3 cellular contexts compared by ENCODE assay signal in the genomic region with DNA sequence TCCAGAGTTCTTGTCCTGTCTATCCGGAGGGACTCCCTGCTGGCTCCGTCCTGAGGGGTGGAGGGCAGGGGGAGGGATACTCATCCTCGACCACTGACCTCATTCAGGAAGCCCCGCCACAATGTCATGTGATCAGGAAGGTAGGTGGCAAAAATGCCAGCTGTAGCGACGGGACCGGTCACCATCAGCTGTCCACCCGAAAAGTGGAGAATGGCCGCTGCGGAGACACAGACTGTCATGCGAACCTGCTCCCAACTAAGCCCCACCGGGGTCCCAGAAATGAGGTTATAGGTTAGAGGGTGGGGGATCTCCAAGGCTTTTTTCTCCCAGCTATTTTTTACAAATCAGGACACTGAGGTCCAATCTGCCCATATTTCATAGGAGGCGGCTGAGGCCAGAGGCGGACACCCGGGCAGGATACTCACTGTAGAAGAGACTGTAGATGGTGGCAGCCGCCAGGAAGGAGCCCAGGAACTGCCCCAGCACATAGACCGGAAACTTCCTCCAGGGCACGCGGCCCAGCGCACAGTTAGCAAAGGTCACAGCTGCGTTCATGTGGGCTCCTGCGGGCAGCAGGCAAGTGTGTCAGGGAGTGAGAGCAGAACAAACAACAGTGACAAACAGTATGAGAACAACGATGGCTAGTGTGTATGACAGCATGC. TPM values are rescaled to one million over a fixed set of nuclear protein-coding genes. Genes with fewer than 3 reads are reported as not detected.
"Had no signal": no experiment of that assay in that cellular context is flagged by ENCODE, and none has a peak within 500 bp of the region (broad histone marks: within the 10 kb centered on the region; RNA-seq: fewer than 3 reads in every experiment).

No MANE protein-coding gene starts in this region.

RNA-seq across cellular contexts. Expression of a gene that starts 16.3 kb away (rescaled TPM):
- total RNA-seq: kidney epithelial cell, natural killer cell had no signal
- polyA plus RNA-seq: immature natural killer cell had no signal
